ENCODE assay signal across 2 cellular contexts in the genomic region with DNA sequence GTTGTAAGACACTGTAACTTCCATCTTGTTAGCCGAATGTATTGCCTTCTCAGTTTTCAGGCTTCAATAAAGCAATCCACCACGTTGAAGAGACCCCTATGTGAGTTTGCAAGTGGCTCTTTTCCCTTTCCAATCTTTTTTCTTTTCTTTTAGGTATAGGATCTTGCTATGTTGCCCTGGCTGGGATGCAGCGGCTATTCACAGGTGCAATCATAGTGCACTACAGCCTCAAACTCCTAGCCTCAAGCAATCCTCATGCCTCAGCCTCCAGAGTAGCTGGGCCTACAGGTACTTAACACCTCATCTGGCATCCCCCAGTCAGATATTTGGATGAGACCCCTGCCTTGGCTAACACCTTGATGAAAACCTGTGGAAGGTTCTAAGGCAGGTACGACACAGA.
TF ChIP-seq lines count a peak whose summit lies in the region.

No MANE protein-coding gene starts in this region.

TF ChIP-seq in HEK293, 187 proteins besides CTCF, POLR2A, EP300 and RAD21:
- TF ChIP-seq ZNF140 (tag by site-specific recombination; IDR thresholded peaks at IDR 0.05): no peak
- TF ChIP-seq ZNF24 (tag by site-specific recombination; IDR thresholded peaks at IDR 0.05): no peak
- 0 out of 2 replicates have a peak, but pooled peaks have one; percentile 51 for TF ChIP-seq ZNF121 (tag by site-specific recombination; IDR thresholded peaks at IDR 0.05)
TF ChIP-seq in HEK293: peak in this region for 1.

TF ChIP-seq in K562, 482 proteins besides CTCF, POLR2A, EP300 and RAD21:
- TF ChIP-seq ZNF133 (CRISPR knock-in tag; IDR thresholded peaks at IDR 0.05) (no peak), NCOA1 (IDR thresholded peaks at IDR 0.05; ENCODE audit: low read depth) (no peak), CREM (IDR thresholded peaks at IDR 0.05; ENCODE audit: low read depth) (no peak), ZNF121 (CRISPR knock-in tag; conservative IDR thresholded peaks at IDR 0.05) (peak; percentile 94)
- TF ChIP-seq, protein P1, sequence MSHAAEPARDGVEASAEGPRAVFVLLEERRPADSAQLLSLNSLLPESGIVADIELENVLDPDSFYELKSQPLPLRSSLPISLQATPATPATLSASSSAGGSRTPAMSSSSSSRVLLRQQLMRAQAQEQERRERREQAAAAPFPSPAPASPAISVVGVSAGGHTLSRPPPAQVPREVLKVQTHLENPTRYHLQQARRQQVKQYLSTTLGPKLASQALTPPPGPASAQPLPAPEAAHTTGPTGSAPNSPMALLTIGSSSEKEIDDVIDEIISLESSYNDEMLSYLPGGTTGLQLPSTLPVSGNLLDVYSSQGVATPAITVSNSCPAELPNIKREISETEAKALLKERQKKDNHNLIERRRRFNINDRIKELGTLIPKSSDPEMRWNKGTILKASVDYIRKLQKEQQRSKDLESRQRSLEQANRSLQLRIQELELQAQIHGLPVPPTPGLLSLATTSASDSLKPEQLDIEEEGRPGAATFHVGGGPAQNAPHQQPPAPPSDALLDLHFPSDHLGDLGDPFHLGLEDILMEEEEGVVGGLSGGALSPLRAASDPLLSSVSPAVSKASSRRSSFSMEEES (CRISPR knock-in tag; IDR thresholded peaks at IDR 0.05): no peak
- TF ChIP-seq, protein P2, sequence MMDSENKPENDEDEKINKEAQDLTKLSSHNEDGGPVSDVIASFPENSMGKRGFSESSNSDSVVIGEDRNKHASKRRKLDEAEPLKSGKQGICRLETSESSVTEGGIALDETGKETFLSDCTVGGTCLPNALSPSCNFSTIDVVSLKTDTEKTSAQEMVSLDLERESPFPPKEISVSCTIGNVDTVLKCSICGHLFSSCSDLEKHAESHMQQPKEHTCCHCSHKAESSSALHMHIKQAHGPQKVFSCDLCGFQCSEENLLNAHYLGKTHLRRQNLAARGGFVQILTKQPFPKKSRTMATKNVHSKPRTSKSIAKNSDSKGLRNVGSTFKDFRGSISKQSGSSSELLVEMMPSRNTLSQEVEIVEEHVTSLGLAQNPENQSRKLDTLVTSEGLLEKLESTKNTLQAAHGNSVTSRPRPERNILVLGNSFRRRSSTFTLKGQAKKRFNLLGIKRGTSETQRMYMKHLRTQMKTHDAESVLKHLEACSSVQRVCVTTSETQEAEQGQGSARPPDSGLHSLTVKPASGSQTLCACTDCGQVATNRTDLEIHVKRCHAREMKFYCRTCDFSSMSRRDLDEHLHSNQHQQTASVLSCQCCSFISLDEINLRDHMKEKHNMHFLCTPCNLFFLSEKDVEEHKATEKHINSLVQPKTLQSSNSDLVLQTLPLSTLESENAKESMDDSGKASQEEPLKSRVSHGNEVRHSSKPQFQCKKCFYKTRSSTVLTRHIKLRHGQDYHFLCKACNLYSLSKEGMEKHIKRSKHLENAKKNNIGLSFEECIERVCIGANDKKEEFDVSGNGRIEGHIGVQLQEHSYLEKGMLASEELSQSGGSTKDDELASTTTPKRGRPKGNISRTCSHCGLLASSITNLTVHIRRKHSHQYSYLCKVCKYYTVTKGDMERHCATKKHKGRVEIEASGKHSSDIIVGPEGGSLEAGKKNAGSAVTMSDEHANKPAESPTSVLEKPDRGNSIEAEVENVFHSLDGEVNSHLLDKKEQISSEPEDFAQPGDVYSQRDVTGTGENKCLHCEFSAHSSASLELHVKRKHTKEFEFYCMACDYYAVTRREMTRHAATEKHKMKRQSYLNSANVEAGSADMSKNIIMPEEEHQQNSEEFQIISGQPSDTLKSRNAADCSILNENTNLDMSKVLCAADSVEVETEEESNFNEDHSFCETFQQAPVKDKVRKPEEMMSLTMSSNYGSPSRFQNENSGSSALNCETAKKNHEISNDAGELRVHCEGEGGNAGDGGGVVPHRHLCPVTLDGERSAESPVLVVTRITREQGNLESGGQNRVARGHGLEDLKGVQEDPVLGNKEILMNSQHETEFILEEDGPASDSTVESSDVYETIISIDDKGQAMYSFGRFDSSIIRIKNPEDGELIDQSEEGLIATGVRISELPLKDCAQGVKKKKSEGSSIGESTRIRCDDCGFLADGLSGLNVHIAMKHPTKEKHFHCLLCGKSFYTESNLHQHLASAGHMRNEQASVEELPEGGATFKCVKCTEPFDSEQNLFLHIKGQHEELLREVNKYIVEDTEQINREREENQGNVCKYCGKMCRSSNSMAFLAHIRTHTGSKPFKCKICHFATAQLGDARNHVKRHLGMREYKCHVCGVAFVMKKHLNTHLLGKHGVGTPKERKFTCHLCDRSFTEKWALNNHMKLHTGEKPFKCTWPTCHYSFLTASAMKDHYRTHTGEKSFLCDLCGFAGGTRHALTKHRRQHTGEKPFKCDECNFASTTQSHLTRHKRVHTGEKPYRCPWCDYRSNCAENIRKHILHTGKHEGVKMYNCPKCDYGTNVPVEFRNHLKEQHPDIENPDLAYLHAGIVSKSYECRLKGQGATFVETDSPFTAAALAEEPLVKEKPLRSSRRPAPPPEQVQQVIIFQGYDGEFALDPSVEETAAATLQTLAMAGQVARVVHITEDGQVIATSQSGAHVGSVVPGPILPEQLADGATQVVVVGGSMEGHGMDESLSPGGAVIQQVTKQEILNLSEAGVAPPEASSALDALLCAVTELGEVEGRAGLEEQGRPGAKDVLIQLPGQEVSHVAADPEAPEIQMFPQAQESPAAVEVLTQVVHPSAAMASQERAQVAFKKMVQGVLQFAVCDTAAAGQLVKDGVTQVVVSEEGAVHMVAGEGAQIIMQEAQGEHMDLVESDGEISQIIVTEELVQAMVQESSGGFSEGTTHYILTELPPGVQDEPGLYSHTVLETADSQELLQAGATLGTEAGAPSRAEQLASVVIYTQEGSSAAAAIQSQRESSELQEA (IDR thresholded peaks at IDR 0.05; ENCODE audit: low read depth): no peak
